ENCODE assay signal across 20 cellular contexts in the genomic region with DNA sequence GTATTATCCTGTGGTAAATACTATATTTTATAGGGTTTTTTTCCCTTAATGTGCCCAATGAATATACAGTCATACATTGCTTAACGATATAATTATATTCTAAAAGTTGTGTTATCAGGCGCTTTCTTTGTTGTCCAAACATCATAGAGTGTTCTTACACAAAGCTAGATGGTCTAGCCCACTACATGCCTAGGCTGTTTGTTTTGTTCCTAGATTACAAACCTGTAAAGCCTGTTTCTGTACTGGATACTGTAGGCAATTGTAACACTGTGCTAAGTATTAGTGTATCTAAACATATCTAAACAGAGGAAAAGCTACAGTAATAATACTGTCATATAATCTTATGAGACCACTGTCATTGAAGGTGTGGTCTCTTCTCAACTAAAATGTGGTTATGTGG.
"Had no signal": no experiment of that assay in that cellular context is flagged by ENCODE, and none has a peak within 500 bp of the region (broad histone marks: within the 10 kb centered on the region; RNA-seq: fewer than 3 reads in every experiment).

No MANE protein-coding gene starts in this region.

- H3K4me3 ChIP-seq: coronary artery, esophagus muscularis mucosa, gastroesophageal sphincter, heart left ventricle, right atrium auricular region, stomach had no signal

- DNase-seq: activated CD4-positive, alpha-beta T cell treated with anti-CD3 and anti-CD28 coated beads for 48 hours; activated CD4-positive, CD25-positive, alpha-beta regulatory T cell; activated CD8-positive, alpha-beta T cell treated with anti-CD3 and anti-CD28 coated beads for 36 hours; activated naive CD4-positive, alpha-beta T cell treated with anti-CD3 and anti-CD28 coated beads for 36 hours; activated naive CD8-positive, alpha-beta T cell treated with anti-CD3 and anti-CD28 coated beads, Interleukin-2, amount 50 U/mL, for 24 hours; activated T-cell treated with anti-CD3 and anti-CD28 coated beads, Interleukin-2, amount 50 U/mL, for 24 hours; aorta; heart left ventricle; immature natural killer cell; kidney glomerular epithelial cell; mesenchymal stem cell; natural killer cell; stomach; T1000 had no signal

- H3K27me3 Mint-ChIP-seq: activated naive CD8-positive, alpha-beta T cell treated with anti-CD3 and anti-CD28 coated beads, Interleukin-2, amount 50 U/mL, for 24 hours; activated T-cell treated with anti-CD3 and anti-CD28 coated beads, Interleukin-2, amount 50 U/mL, for 24 hours had no signal

- H3K27ac ChIP-seq: coronary artery, esophagus muscularis mucosa, gastroesophageal sphincter, heart left ventricle, neutrophil, right atrium auricular region had no signal

- H3K27me3 ChIP-seq: esophagus muscularis mucosa, gastroesophageal sphincter, heart left ventricle, neutrophil, right atrium auricular region, stomach had no signal

- H3K36me3 ChIP-seq: esophagus muscularis mucosa, gastroesophageal sphincter, heart left ventricle, neutrophil, right atrium auricular region, stomach had no signal

- H3K4me3 Mint-ChIP-seq: activated CD8-positive, alpha-beta T cell treated with anti-CD3 and anti-CD28 coated beads for 36 hours; activated naive CD4-positive, alpha-beta T cell treated with anti-CD3 and anti-CD28 coated beads for 36 hours; activated naive CD8-positive, alpha-beta T cell treated with anti-CD3 and anti-CD28 coated beads, Interleukin-2, amount 50 U/mL, for 24 hours; activated T-cell treated with anti-CD3 and anti-CD28 coated beads, Interleukin-2, amount 50 U/mL, for 24 hours; immature natural killer cell; natural killer cell had no signal

- ATAC-seq: activated CD8-positive, alpha-beta T cell treated with anti-CD3 and anti-CD28 coated beads for 36 hours; activated naive CD8-positive, alpha-beta T cell treated with anti-CD3 and anti-CD28 coated beads, Interleukin-2, amount 50 U/mL, for 24 hours; gastroesophageal sphincter; heart left ventricle; natural killer cell had no signal

- H3K36me3 Mint-ChIP-seq: natural killer cell had no signal

- H3K27ac Mint-ChIP-seq: activated CD8-positive, alpha-beta T cell treated with anti-CD3 and anti-CD28 coated beads for 36 hours; activated naive CD4-positive, alpha-beta T cell treated with anti-CD3 and anti-CD28 coated beads for 36 hours; activated naive CD8-positive, alpha-beta T cell treated with anti-CD3 and anti-CD28 coated beads, Interleukin-2, amount 50 U/mL, for 24 hours; activated T-cell treated with anti-CD3 and anti-CD28 coated beads, Interleukin-2, amount 50 U/mL, for 24 hours; activated T-helper 2 cell treated with anti-CD3 and anti-CD28 coated beads, Interferon-gamma antibody, Interleukin-2, Interleukin-4, amounts not matched to agents 10 μg/mL and 5 μg/mL and 100 μg/mL, durations not matched to agents 14 hours and 24 hours and 36 hours; natural killer cell had no signal

- H3K9me3 ChIP-seq: esophagus muscularis mucosa, gastroesophageal sphincter, heart left ventricle, neutrophil, right atrium auricular region, stomach had no signal

- H3K9me3 Mint-ChIP-seq: activated CD8-positive, alpha-beta T cell treated with anti-CD3 and anti-CD28 coated beads for 36 hours; activated naive CD4-positive, alpha-beta T cell treated with anti-CD3 and anti-CD28 coated beads for 36 hours; activated naive CD8-positive, alpha-beta T cell treated with anti-CD3 and anti-CD28 coated beads, Interleukin-2, amount 50 U/mL, for 24 hours; activated T-cell treated with anti-CD3 and anti-CD28 coated beads, Interleukin-2, amount 50 U/mL, for 24 hours; activated T-helper 2 cell treated with anti-CD3 and anti-CD28 coated beads, Interferon-gamma antibody, Interleukin-2, Interleukin-4, amounts not matched to agents 10 μg/mL and 5 μg/mL and 100 μg/mL, durations not matched to agents 14 hours and 24 hours and 36 hours; immature natural killer cell; natural killer cell had no signal
